8 cellular contexts compared by ENCODE assay signal in the genomic region with DNA sequence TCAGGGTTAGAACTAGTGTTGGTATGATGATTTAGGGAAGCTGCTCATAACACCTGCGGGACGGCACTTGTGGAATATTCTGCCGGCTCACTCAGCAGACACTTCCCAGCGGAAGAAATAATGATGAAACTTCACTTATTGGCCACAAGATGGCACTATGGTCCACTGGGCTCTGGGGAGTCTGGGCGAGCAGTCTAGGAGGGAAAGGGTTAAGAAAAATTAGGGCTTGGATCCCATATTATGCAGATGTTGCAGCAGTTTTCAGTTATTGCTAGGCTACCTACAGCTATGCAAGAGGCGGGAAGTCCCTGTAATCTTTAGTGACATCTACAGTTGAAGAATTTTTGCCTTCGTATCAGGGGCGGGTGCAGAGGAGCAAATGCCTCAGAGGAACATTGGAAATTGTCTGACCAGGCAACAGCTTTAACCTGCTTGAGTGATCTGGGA.
A peak's percentile ranks its signal among the peaks of the same experiment; 100 is the strongest.
DNase-seq lines count a peak whose midpoint lies in the region; ATAC-seq, FAIRE-seq and TF ChIP-seq lines count a peak whose summit lies in the region.

No MANE protein-coding gene starts in this region.

- peak; percentile 69 for TF ChIP-seq RAD21 in SK-N-SH (IDR thresholded peaks at IDR 0.05; ENCODE audit: low read length)

- FAIRE-seq in pancreas (lab: Jason Lieb, UNC), result no peak

- peak; percentile 95 for TF ChIP-seq CTCF in SK-N-SH (IDR thresholded peaks at IDR 0.05)
- TF ChIP-seq CTCF in esophagus squamous epithelium (IDR thresholded peaks at IDR 0.05), result peak; percentile 47 to 66 (median 60)
- TF ChIP-seq CTCF in pancreas (IDR thresholded peaks at IDR 0.05), result peak; percentile 25 to 59 (median 53)

- H3K4me3 ChIP-seq in BLaER1 treated with 17β-estradiol and CSF1 and Interleukin-3, amounts not matched to agents 10 nM and 100 nM, result no peak overlapping the region
- H3K4me3 ChIP-seq in SK-N-SH (ENCODE audit: low read depth in 2 of 2, low read length in 1 of 2), result no peak overlapping the region
- no peak overlapping the region for H3K4me3 ChIP-seq in esophagus squamous epithelium
- no peak overlapping the region for H3K4me3 ChIP-seq in pancreas

- no peaks in the 10 kb centered on the region for H3K9me3 ChIP-seq in BLaER1 treated with 17β-estradiol and CSF1 and Interleukin-3, amounts not matched to agents 10 nM and 100 nM (replicated peaks in 1 of 11)
- H3K9me3 ChIP-seq in SK-N-SH, result no peaks in the 10 kb centered on the region
- no peaks in the 10 kb centered on the region for H3K9me3 ChIP-seq in esophagus squamous epithelium
- H3K9me3 ChIP-seq in pancreas, result no peaks in the 10 kb centered on the region

- no peaks in the 10 kb centered on the region for H3K27me3 ChIP-seq in BLaER1 treated with 17β-estradiol and CSF1 and Interleukin-3, amounts not matched to agents 10 nM and 100 nM
- H3K27me3 ChIP-seq in SK-N-SH (ENCODE audit: insufficient read depth), result peaks cover 21% of the 10 kb centered on the region; the same call in 1 of the 2 replicates
- H3K27me3 ChIP-seq in esophagus squamous epithelium, result peaks cover 0 to 30% (median 0%) of the 10 kb centered on the region in 4 donors
- H3K27me3 ChIP-seq in pancreas, result no peaks in the 10 kb centered on the region

- H3K9me2 ChIP-seq in SK-N-SH, result no peaks in the 10 kb centered on the region

- intact Hi-C loops in esophagus squamous epithelium (cut with DNase I) (no loop called here), pancreas (cut with DNase I) (no loop called here)

- TF ChIP-seq POLR2A in esophagus squamous epithelium (IDR thresholded peaks at IDR 0.05), result no peak

- DNase-seq in SK-N-SH (peak; percentile 67), esophagus squamous epithelium (lab: John Stamatoyannopoulos, UW) (no peak), pancreas (no peak), UCSD-AML1 (lab: John Stamatoyannopoulos, UW; ENCODE audit: unreplicated experiment) (no peak)

- CTCF ChIA-PET in SK-N-SH (lab: Yijun Ruan, JAX), result interaction anchor here (0.6 to 10.5 kb wide), 43 partner anchors 11 to 724 kb away, joined by 3 to 174 read pairs (median 5); partner anchors contain the start of gene EPHB6

- no peaks in the 10 kb centered on the region for H3K36me3 ChIP-seq in BLaER1 treated with 17β-estradiol and CSF1 and Interleukin-3, amounts not matched to agents 10 nM and 100 nM
- no peaks in the 10 kb centered on the region for H3K36me3 ChIP-seq in SK-N-SH (replicated peaks in 1 of 2; ENCODE audit: control insufficient read depth in 1 of 2, insufficient read depth in 2 of 2, low read length in 1 of 2)
- no peaks in the 10 kb centered on the region for H3K36me3 ChIP-seq in esophagus squamous epithelium
- H3K36me3 ChIP-seq in pancreas, result no peaks in the 10 kb centered on the region

- no peak overlapping the region for H2AFZ ChIP-seq in SK-N-SH (ENCODE audit: low read depth)

- H3K9ac ChIP-seq in BLaER1 treated with 17β-estradiol and CSF1 and Interleukin-3, amounts not matched to agents 10 nM and 100 nM, result no peak overlapping the region
- no peak overlapping the region for H3K9ac ChIP-seq in SK-N-SH

- no peak overlapping the region for H3K27ac ChIP-seq in BLaER1 treated with 17β-estradiol and CSF1 and Interleukin-3, amounts not matched to agents 10 nM and 100 nM
- H3K27ac ChIP-seq in SK-N-SH (ENCODE audit: low read depth in 2 of 2, low read length in 1 of 2) (no peak overlapping the region), esophagus squamous epithelium (no peak overlapping the region), pancreas (no peak overlapping the region)

- TF ChIP-seq EP300 in SK-N-SH (IDR thresholded peaks at IDR 0.05; ENCODE audit: borderline replicate concordance in 1 of 2, low read depth in 1 of 2, low read length in 1 of 2), result no peak

- no peaks in the 10 kb centered on the region for H3K79me2 ChIP-seq in SK-N-SH (ENCODE audit: insufficient read depth)

- ATAC-seq in GM18511 (IDR thresholded peaks at IDR 0.05; ENCODE audit: unreplicated experiment), result peak; percentile 59
- peak; percentile 71 for ATAC-seq in HG03103 (IDR thresholded peaks at IDR 0.05; ENCODE audit: low read depth, unreplicated experiment)
- peak; percentile 23 to 62 (median 52) for ATAC-seq in pancreas
- ATAC-seq in GM21447 (IDR thresholded peaks at IDR 0.05; ENCODE audit: unreplicated experiment), result no peak

- WGBS in SK-N-SH (ENCODE audit: low lambda C conversion rate), result 29% methylated on average over 8 of the region's 8 CpGs
- WGBS in esophagus squamous epithelium, 2 donors, result 4 to 6% methylated on average over 7 to 8 of the region's 8 CpGs
- 47 to 48% methylated on average over 8 of the region's 8 CpGs for WGBS in pancreas, 2 donors

- no peaks in the 10 kb centered on the region for H4K20me1 ChIP-seq in BLaER1 treated with 17β-estradiol and CSF1 and Interleukin-3, amounts not matched to agents 10 nM and 100 nM
- no peaks in the 10 kb centered on the region for H4K20me1 ChIP-seq in SK-N-SH (ENCODE audit: insufficient read depth)

- POLR2A ChIA-PET in SK-N-SH (lab: Yijun Ruan, JAX), result no interaction called here

- H3K4me1 ChIP-seq in BLaER1 treated with 17β-estradiol and CSF1 and Interleukin-3, amounts not matched to agents 10 nM and 100 nM, result peaks cover 7 to 47% (median 30%) of the 10 kb centered on the region in 10 experiments; a peak in 19 of 20 replicates
- H3K4me1 ChIP-seq in SK-N-SH (ENCODE audit: control insufficient read depth in 1 of 2, insufficient read depth in 2 of 2, low read depth in 1 of 2, low read length in 1 of 2), result peaks cover 0 to 3% of the 10 kb centered on the region in 2 experiments; a peak in 1 of 4 replicates
- peaks cover 0 to 5% (median 0%) of the 10 kb centered on the region in 3 donors for H3K4me1 ChIP-seq in esophagus squamous epithelium
- no peaks in the 10 kb centered on the region for H3K4me1 ChIP-seq in pancreas

- peak overlapping the region in 7 of 11 experiments; percentile 8 to 47 (median 16); a peak in 5 of 22 replicates for H3K4me2 ChIP-seq in BLaER1 treated with 17β-estradiol and CSF1 and Interleukin-3, amounts not matched to agents 10 nM and 100 nM
- no peak overlapping the region for H3K4me2 ChIP-seq in SK-N-SH

- H3F3A ChIP-seq in SK-N-SH (replicated peaks; ENCODE audit: insufficient read depth), result no peaks in the 10 kb centered on the region

TF ChIP-seq in SK-N-SH, 30 proteins besides CTCF, POLR2A, EP300 and RAD21:
- no peak for TF ChIP-seq JUND (IDR thresholded peaks at IDR 0.05)
- TF ChIP-seq NRF1 (IDR thresholded peaks at IDR 0.05; ENCODE audit: low read depth, low read length), result no peak
- peak; percentile 48 for TF ChIP-seq SMC3 (IDR thresholded peaks at IDR 0.05; ENCODE audit: low read depth, low read length)
